Comparison of ENCODE assay signal across 8 cellular contexts in the genomic region with DNA sequence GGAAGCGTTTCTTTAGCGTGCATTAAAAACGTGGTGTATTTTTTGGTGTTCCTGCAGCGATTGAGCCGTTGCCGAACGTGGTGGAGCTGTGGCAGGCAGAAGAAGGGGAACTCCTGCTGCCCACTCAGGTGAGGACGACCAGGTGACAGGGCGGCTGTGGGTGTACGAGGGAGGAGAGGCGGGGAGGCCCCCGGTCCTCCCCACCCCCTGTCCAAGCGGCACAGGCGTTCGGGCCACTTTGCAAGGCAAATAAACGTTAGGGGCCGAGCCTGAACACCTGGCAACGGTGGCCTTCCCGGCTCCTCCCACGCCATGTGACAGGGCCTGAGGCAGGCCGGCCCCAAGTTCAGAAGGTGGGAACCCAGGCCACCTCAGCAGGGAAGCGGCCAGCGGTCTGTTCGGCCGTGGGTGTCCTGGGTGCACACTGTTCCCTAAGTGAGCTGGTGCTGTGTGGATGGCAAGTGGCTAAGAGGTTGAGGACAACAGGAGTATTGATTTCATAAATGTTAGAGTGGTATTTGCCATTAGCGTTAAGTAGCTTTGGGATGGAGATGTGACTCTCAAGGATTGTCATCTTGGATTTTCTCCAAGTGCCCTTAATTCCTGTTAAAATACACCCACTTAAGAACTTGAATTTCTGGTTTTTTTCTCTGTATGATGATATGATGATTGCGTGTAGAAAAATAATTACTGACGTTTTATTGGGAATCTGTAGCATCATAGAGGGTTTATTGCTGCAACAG. TPM values are rescaled to one million over a fixed set of nuclear protein-coding genes. Genes with fewer than 3 reads are reported as not detected.
A peak's percentile ranks its signal among the peaks of the same experiment; 100 is the strongest.
DNase-seq lines count a peak whose midpoint lies in the region; ATAC-seq and TF ChIP-seq lines count a peak whose summit lies in the region.

No MANE protein-coding gene starts in this region.

- H3K4me1 ChIP-seq in BLaER1 (peaks cover 56% of the 10 kb centered on the region), osteoblast (ENCODE audit: insufficient read depth, low read length) (peaks cover 12% of the 10 kb centered on the region)

- H3K36me3 ChIP-seq in BLaER1: peaks cover 39% of the 10 kb centered on the region
- H3K36me3 ChIP-seq in osteoblast (ENCODE audit: insufficient read depth, low read length): no peaks in the 10 kb centered on the region

- H3K4me2 ChIP-seq in BLaER1 (peak overlapping the region; percentile 92), osteoblast (ENCODE audit: insufficient read depth, low read length) (peak overlapping the region; percentile 91)

- peak; percentile 60 for ATAC-seq in GM18867 (IDR thresholded peaks at IDR 0.05; ENCODE audit: unreplicated experiment)
- peak; percentile 57 for ATAC-seq in HG03025 (IDR thresholded peaks at IDR 0.05; ENCODE audit: low FRiP score, unreplicated experiment)

- H3K27me3 ChIP-seq in BLaER1: no peaks in the 10 kb centered on the region
- no peaks in the 10 kb centered on the region for H3K27me3 ChIP-seq in osteoblast (ENCODE audit: insufficient read depth, low read length)

- no peaks in the 10 kb centered on the region for H3K9me3 ChIP-seq in BLaER1
- no peaks in the 10 kb centered on the region for H3K9me3 ChIP-seq in osteoblast (ENCODE audit: low read depth, low read length)

- peak; percentile 42 for DNase-seq in NCI-H2196 treated with DMSO at 0.1 percent for 48 hours (lab: John Stamatoyannopoulos, UW; ENCODE audit: unreplicated experiment)
- peak; percentile 43 for DNase-seq in activated T-cell treated with anti-CD3 and anti-CD28 coated beads for 4 hours
- peak in 1 of 2 donors; percentile 38 for DNase-seq in foreskin fibroblast
- DNase-seq in osteoblast (ENCODE audit: insufficient read length, low spot score, missing footprints): peak; percentile 83
- DNase-seq in inferior parietal cortex (ENCODE audit: extremely low spot score): no peak

- H2AFZ ChIP-seq in osteoblast (ENCODE audit: low read length): peak overlapping the region; percentile 74

- H3K79me2 ChIP-seq in osteoblast (ENCODE audit: insufficient read depth, low read length): peaks cover 22% of the 10 kb centered on the region

- H4K20me1 ChIP-seq in BLaER1: peaks cover 58% of the 10 kb centered on the region
- H4K20me1 ChIP-seq in osteoblast (ENCODE audit: insufficient read depth, low read length): peaks cover 3% of the 10 kb centered on the region

- H3K4me3 ChIP-seq in BLaER1 (peak overlapping the region; percentile 99), foreskin fibroblast (ENCODE audit: low read depth in 1 of 2, low read length in 2 of 2) (peak overlapping the region; percentile 72 to 77), osteoblast (ENCODE audit: insufficient read depth, low read length) (peak overlapping the region; percentile 84)

- H3K27ac ChIP-seq in BLaER1 (peak overlapping the region; percentile 98), osteoblast (ENCODE audit: low read depth, low read length) (no peak overlapping the region)

- H3K9ac ChIP-seq in BLaER1: peak overlapping the region; percentile 98

- TF ChIP-seq CTCF in foreskin fibroblast (IDR thresholded peaks at IDR 0.05; ENCODE audit: low read depth, low read length): no peak
- TF ChIP-seq CTCF in osteoblast (IDR thresholded peaks at IDR 0.05; ENCODE audit: extremely low read depth, low read depth, low read length): no peak

RNA-seq across cellular contexts. Expression of a gene that starts 1.2 kb away (rescaled TPM):
- 8.3 and 9.0 TPM in 2 replicates for total RNA-seq in osteoblast
